Comparison of ENCODE assay signal across 8 cellular contexts in genomic region chr1:154936416-154937050, GRCh38. TPM values are rescaled to one million over a fixed set of nuclear protein-coding genes. Genes with fewer than 3 reads are reported as not detected.
A peak's percentile ranks its signal among the peaks of the same experiment; 100 is the strongest.
DNase-seq lines count a peak whose midpoint lies in the region; ATAC-seq and TF ChIP-seq lines count a peak whose summit lies in the region.

TSS of gene PMVK (minus strand) at chr1:154936719. CDS start at chr1:154936685, 34 bp downstream.

- POLR2A ChIA-PET in GM10248 (lab: Yijun Ruan, JAX): interaction anchor here (0.5 to 1.7 kb wide), 12 partner anchors 9 to 446 kb away, joined by 3 to 9 read pairs (median 3); partner anchors contain the start of genes KCNN3 and PYGO2
- POLR2A ChIA-PET in SK-N-SH (lab: Yijun Ruan, JAX): interaction anchor here (0.6 to 2.1 kb wide), 7 partner anchors 10 to 267 kb away, joined by 3 to 5 read pairs (median 3); partner anchors contain the start of genes PBXIP1 and PYGO2

- peak within 1 kb of the TSS; percentile 97 to 99 for H3K27ac Mint-ChIP-seq in activated naive CD4-positive, alpha-beta T cell treated with anti-CD3 and anti-CD28 coated beads, Interleukin-2, amount 50 U/mL, for 72 hours

- H3K9ac ChIP-seq in SK-N-SH: peak within 1 kb of the TSS; percentile 90

- H3F3A ChIP-seq in SK-N-SH (replicated peaks; ENCODE audit: insufficient read depth): peaks cover 12% of the 10 kb centered on the region

- CTCF ChIA-PET in GM10248 (lab: Yijun Ruan, JAX) (interaction anchor here (0.7 to 2.6 kb wide), 31 partner anchors 9 to 457 kb away, joined by 3 to 18 read pairs (median 4); partner anchors contain the start of genes KCNN3 and PYGO2), SK-N-SH (lab: Yijun Ruan, JAX) (interaction anchor here (0.8 to 6.6 kb wide), 23 partner anchors 8 to 457 kb away, joined by 3 to 34 read pairs (median 4); partner anchors contain the start of gene ADAM15)

- H3K79me2 ChIP-seq in SK-N-SH (ENCODE audit: insufficient read depth) (peaks cover 12% of the 10 kb centered on the region; the same call in 1 of the 2 replicates), osteoblast (ENCODE audit: insufficient read depth, low read length) (peaks cover 9% of the 10 kb centered on the region)

- H3K9me3 ChIP-seq in SK-N-SH: no peaks in the 10 kb centered on the region
- H3K9me3 ChIP-seq in osteoblast (ENCODE audit: low read depth, low read length): no peaks in the 10 kb centered on the region
- H3K9me3 ChIP-seq in thoracic aorta: no peaks in the 10 kb centered on the region

- H3K4me2 ChIP-seq in SK-N-SH (peak within 1 kb of the TSS; percentile 94), osteoblast (ENCODE audit: insufficient read depth, low read length) (peak within 1 kb of the TSS; percentile 99)

- H3K9me2 ChIP-seq in SK-N-SH: no peaks in the 10 kb centered on the region

- TF ChIP-seq CTCF in GM10248 (IDR thresholded peaks at IDR 0.05; ENCODE audit: control extremely low read depth, extremely low read depth, low read depth, missing control alignments) (peak; percentile 49), SK-N-SH (IDR thresholded peaks at IDR 0.05) (peak; percentile 46), osteoblast (IDR thresholded peaks at IDR 0.05; ENCODE audit: extremely low read depth, low read depth, low read length) (peak; percentile 18), thoracic aorta (IDR thresholded peaks at IDR 0.05) (no peak)

- H3K4me1 ChIP-seq in SK-N-SH (ENCODE audit: control insufficient read depth in 1 of 2, insufficient read depth in 2 of 2, low read depth in 1 of 2, low read length in 1 of 2) (peaks cover 20 to 27% of the 10 kb centered on the region in 2 experiments; a peak in 3 of 4 replicates), osteoblast (ENCODE audit: insufficient read depth, low read length) (peaks cover 15% of the 10 kb centered on the region), thoracic aorta (ENCODE audit: control insufficient read depth in 1 of 2, low read depth in 2 of 2) (peaks cover 11 to 35% of the 10 kb centered on the region in 2 donors)

- H3K27ac ChIP-seq in SK-N-SH (ENCODE audit: low read depth in 2 of 2, low read length in 1 of 2): peak within 1 kb of the TSS; percentile 94 to 95
- peak within 1 kb of the TSS; percentile 99 for H3K27ac ChIP-seq in osteoblast (ENCODE audit: low read depth, low read length)
- peak within 1 kb of the TSS; percentile 96 to 98 for H3K27ac ChIP-seq in thoracic aorta

- H3K27me3 ChIP-seq in SK-N-SH (ENCODE audit: insufficient read depth) (no peaks in the 10 kb centered on the region), osteoblast (ENCODE audit: insufficient read depth, low read length) (no peaks in the 10 kb centered on the region), thoracic aorta (replicated peaks; ENCODE audit: insufficient read depth) (no peaks in the 10 kb centered on the region)

- WGBS in SK-N-SH (ENCODE audit: low lambda C conversion rate): 0% methylated on average over 41 of the region's 50 CpGs

- H4K20me1 ChIP-seq in SK-N-SH (ENCODE audit: insufficient read depth) (no peaks in the 10 kb centered on the region), osteoblast (ENCODE audit: insufficient read depth, low read length) (no peaks in the 10 kb centered on the region)

- peak within 1 kb of the TSS; percentile 94 for H2AFZ ChIP-seq in SK-N-SH (ENCODE audit: low read depth)
- H2AFZ ChIP-seq in osteoblast (ENCODE audit: low read length): peak within 1 kb of the TSS; percentile 100

- TF ChIP-seq EP300 in SK-N-SH (IDR thresholded peaks at IDR 0.05; ENCODE audit: borderline replicate concordance in 1 of 2, low read depth in 1 of 2, low read length in 1 of 2): peak in 1 of 2 experiments; percentile 55; a peak in 1 of 4 replicates

- no peaks in the 10 kb centered on the region for H3K36me3 ChIP-seq in SK-N-SH (replicated peaks in 1 of 2; ENCODE audit: control insufficient read depth in 1 of 2, insufficient read depth in 2 of 2, low read length in 1 of 2)
- H3K36me3 ChIP-seq in osteoblast (ENCODE audit: insufficient read depth, low read length): no peaks in the 10 kb centered on the region
- H3K36me3 ChIP-seq in thoracic aorta: no peaks in the 10 kb centered on the region

- DNase-seq in GM10248 (ENCODE audit: extremely low spot score) (peak; percentile 95), NCI-H1048 (lab: John Stamatoyannopoulos, UW) (peak; percentile 96), SK-N-SH (peak; percentile 97), glomerular visceral epithelial cell (ENCODE audit: extremely low spot score) (peak; percentile 94), osteoblast (ENCODE audit: insufficient read length, low spot score, missing footprints) (peak; percentile 98), thoracic aorta (ENCODE audit: low spot score) (peak; percentile 91)
- peak; percentile 90 to 93 for DNase-seq in activated naive CD4-positive, alpha-beta T cell treated with anti-CD3 and anti-CD28 coated beads, Interleukin-2, amount 50 U/mL, for 72 hours (ENCODE audit: low spot score in 2 of 2)

- ATAC-seq in HG02571 (IDR thresholded peaks at IDR 0.05; ENCODE audit: unreplicated experiment) (peak; percentile 67), thoracic aorta (ENCODE audit: insufficient number of reproducible peaks, low FRiP score, low read depth) (peak; percentile 88)
- peak; percentile 79 to 88 for ATAC-seq in activated naive CD4-positive, alpha-beta T cell treated with anti-CD3 and anti-CD28 coated beads, Interleukin-2, amount 50 U/mL, for 72 hours

- H3K36me3 Mint-ChIP-seq in activated naive CD4-positive, alpha-beta T cell treated with anti-CD3 and anti-CD28 coated beads, Interleukin-2, amount 50 U/mL, for 72 hours: peaks cover 6 to 7% of the 10 kb centered on the region in 2 donors

- peak within 1 kb of the TSS; percentile 63 to 77 for H3K4me3 ChIP-seq in SK-N-SH (ENCODE audit: low read depth in 2 of 2, low read length in 1 of 2)
- peak within 1 kb of the TSS; percentile 98 for H3K4me3 ChIP-seq in osteoblast (ENCODE audit: insufficient read depth, low read length)
- peak within 1 kb of the TSS; percentile 79 for H3K4me3 ChIP-seq in thoracic aorta

- no peak for TF ChIP-seq RAD21 in SK-N-SH (IDR thresholded peaks at IDR 0.05; ENCODE audit: low read length)

- H3K9me3 Mint-ChIP-seq in activated naive CD4-positive, alpha-beta T cell treated with anti-CD3 and anti-CD28 coated beads, Interleukin-2, amount 50 U/mL, for 72 hours: no peaks in the 10 kb centered on the region

TF ChIP-seq in SK-N-SH, 30 proteins besides CTCF, POLR2A, EP300 and RAD21 (continues in another document):
- TF ChIP-seq PBX3 (IDR thresholded peaks at IDR 0.05) (peak; percentile 24), SIN3A (IDR thresholded peaks at IDR 0.05; ENCODE audit: borderline replicate concordance, low read depth, low read length) (peak; percentile 76; the same call in 1 of the 2 replicates), USF1 (IDR thresholded peaks at IDR 0.05; ENCODE audit: borderline replicate concordance, low read depth) (peak; percentile 94), ZBTB33 (IDR thresholded peaks at IDR 0.05; ENCODE audit: borderline replicate concordance, low read depth) (peak; percentile 88; the same call in 1 of the 2 replicates), MXI1 (IDR thresholded peaks at IDR 0.05; ENCODE audit: low read depth, low read length) (peak; percentile 85), RFX5 (IDR thresholded peaks at IDR 0.05; ENCODE audit: low read length) (no peak), POLR2AphosphoS5 (IDR thresholded peaks at IDR 0.05; ENCODE audit: low read depth, low read length) (peak; percentile 66), USF2 (IDR thresholded peaks at IDR 0.05; ENCODE audit: borderline replicate concordance, low read depth, low read length) (peak; percentile 75)

RNA-seq across cellular contexts. Expression of gene PMVK, which starts in this region (rescaled TPM):
- polyA plus RNA-seq in SK-N-SH (2012; rRNA removed): 50.7 and 59.6 TPM in 2 replicates
- polyA plus RNA-seq in SK-N-SH (2012; cell fraction: cytosol; rRNA removed): 47.2 and 53.7 TPM in 2 replicates
- polyA plus RNA-seq in SK-N-SH (2012; cell fraction: nucleus; rRNA removed): 20.1 and 23.1 TPM in 2 replicates
- total RNA-seq in activated naive CD4-positive, alpha-beta T cell treated with anti-CD3 and anti-CD28 coated beads, Interleukin-2, amount 50 U/mL, for 72 hours: 10 to 100 TPM; 12.2 to 34.2 TPM
- 6.2 and 6.5 TPM in 2 replicates for total RNA-seq in osteoblast
- 10 to 100 TPM in 1 of 2 donors, 1 to 10 TPM in 1; 9.7 to 13.8 TPM for total RNA-seq in thoracic aorta

Comparison
In these comparisons a context has a peak if more than half of its experiments do, and no peak if none do; other contexts are left out.
1. Peak in every context shown above with its lines: DNase-seq, ATAC-seq, H3K4me3 ChIP-seq and H3K27ac ChIP-seq.